In genomic region chr18:9915291-9916066, GRCh38 we compare ENCODE assay signal across 8 cellular contexts. TPM values are rescaled to one million over a fixed set of nuclear protein-coding genes. Genes with fewer than 3 reads are reported as not detected.
DNase-seq lines count a peak whose midpoint lies in the region; ATAC-seq and TF ChIP-seq lines count a peak whose summit lies in the region.

No MANE protein-coding gene starts in this region.

- DNase-seq in cardiac muscle cell (ENCODE audit: low read depth in 1 of 2, low spot score in 1 of 2) (no peak), left cardiac atrium (no peak), body of pancreas (no peak), lung (ENCODE audit: low spot score) (no peak), upper lobe of left lung (no peak), NCI-H345 treated with DMSO at 0.1 percent for 48 hours (lab: John Stamatoyannopoulos, UW; ENCODE audit: unreplicated experiment) (no peak), left colon (no peak)

- no peak for ATAC-seq in left cardiac atrium
- ATAC-seq in body of pancreas: no peak
- no peak for ATAC-seq in lung (ENCODE audit: insufficient read depth, low FRiP score)
- ATAC-seq in upper lobe of left lung (ENCODE audit: low FRiP score in 2 of 2): no peak
- ATAC-seq in GM19455 (IDR thresholded peaks at IDR 0.05; ENCODE audit: unreplicated experiment): no peak
- no peak for ATAC-seq in left colon

- H3K27ac ChIP-seq in cardiac muscle cell (peak overlapping the region; percentile 95), body of pancreas (peak overlapping the region; percentile 98 to 100 (median 100)), lung (ENCODE audit: low read depth in 1 of 2, low read length in 1 of 2) (peak overlapping the region; percentile 96 to 99), upper lobe of left lung (peak overlapping the region; percentile 94 to 100 (median 100))

- TF ChIP-seq CTCF in cardiac muscle cell (IDR thresholded peaks at IDR 0.05; ENCODE audit: low read depth, low read length) (no peak), body of pancreas (IDR thresholded peaks at IDR 0.05) (no peak), lung (IDR thresholded peaks at IDR 0.05; ENCODE audit: control extremely low read depth, extremely low read depth) (no peak), upper lobe of left lung (IDR thresholded peaks at IDR 0.05) (no peak)

- WGBS in body of pancreas, 2 donors: 2 to 4% methylated on average over 5 of the region's 5 CpGs
- 5 to 8% methylated on average over 5 of the region's 5 CpGs for WGBS in lung, 2 donors
- WGBS in upper lobe of left lung, 2 donors: 6 to 9% methylated on average over 5 of the region's 5 CpGs

- intact Hi-C loops in left cardiac atrium (cut with DNase I) (loop anchor here in 1 of 2 donors (10.0 kb wide), 1 partner anchor 301 kb away; the partner anchor contains the start of gene PPP4R1), body of pancreas (cut with DNase I) (no loop called here), left colon (cut with DNase I, micrococcal nuclease) (no loop called here)

- TF ChIP-seq EP300 in upper lobe of left lung (IDR thresholded peaks at IDR 0.05): no peak

- TF ChIP-seq POLR2A in body of pancreas (IDR thresholded peaks at IDR 0.05) (no peak), upper lobe of left lung (IDR thresholded peaks at IDR 0.05) (no peak)

- H3K9me3 ChIP-seq in cardiac muscle cell (ENCODE audit: low read depth) (no peaks in the 10 kb centered on the region), body of pancreas (no peaks in the 10 kb centered on the region), lung (ENCODE audit: control insufficient read depth in 2 of 2, insufficient read depth in 1 of 2, low read length in 1 of 2) (no peaks in the 10 kb centered on the region), upper lobe of left lung (no peaks in the 10 kb centered on the region)

- peaks cover 28% of the 10 kb centered on the region for H3K4me1 ChIP-seq in cardiac muscle cell (ENCODE audit: low read depth)
- peaks cover 55% of the 10 kb centered on the region for H3K4me1 ChIP-seq in body of pancreas
- peaks cover 9 to 17% of the 10 kb centered on the region in 2 donors for H3K4me1 ChIP-seq in lung (ENCODE audit: control insufficient read depth in 2 of 2, insufficient read depth in 2 of 2, low read length in 2 of 2)
- peaks cover 42 to 59% (median 52%) of the 10 kb centered on the region in 4 donors for H3K4me1 ChIP-seq in upper lobe of left lung

- H3K4me3 ChIP-seq in cardiac muscle cell (peak overlapping the region; percentile 75), body of pancreas (peak overlapping the region; percentile 68 to 80), lung (peak overlapping the region; percentile 93), upper lobe of left lung (peak overlapping the region; percentile 73 to 96 (median 88))

- H3K27me3 ChIP-seq in cardiac muscle cell (no peaks in the 10 kb centered on the region), body of pancreas (no peaks in the 10 kb centered on the region), lung (ENCODE audit: control insufficient read depth, insufficient read depth) (no peaks in the 10 kb centered on the region), upper lobe of left lung (no peaks in the 10 kb centered on the region)

- H3K36me3 ChIP-seq in cardiac muscle cell (no peaks in the 10 kb centered on the region), body of pancreas (replicated peaks in 1 of 2; ENCODE audit: insufficient read depth in 1 of 2, low read depth in 2 of 2) (no peaks in the 10 kb centered on the region), lung (ENCODE audit: control insufficient read depth in 2 of 2, insufficient read depth in 2 of 2, low read length in 2 of 2) (no peaks in the 10 kb centered on the region), upper lobe of left lung (no peaks in the 10 kb centered on the region)

RNA-seq across cellular contexts. Expression of gene VAPA, which starts 1.7 kb away (rescaled TPM):
- total RNA-seq in cardiac muscle cell (137 and 138 TPM in 2 replicates), left cardiac atrium (100 to 1,000 TPM; 169 to 219 TPM), body of pancreas (100 to 1,000 TPM in 1 of 2 donors, 10 to 100 TPM in 1; 58.7 to 113 TPM), lung (100 to 1,000 TPM; 255 to 351 TPM), upper lobe of left lung (100 to 1,000 TPM; 233 to 566 (median 285) TPM), left colon (100 to 1,000 TPM; 242 to 274 TPM)
- polyA plus RNA-seq in cardiac muscle cell (215 and 260 TPM in 2 replicates), lung (100 to 1,000 TPM; 143 to 240 TPM)

RNA-seq across cellular contexts. Expression of gene TXNDC2, which starts 29.7 kb away (rescaled TPM):
- total RNA-seq in cardiac muscle cell (not detected in 2 replicates), left cardiac atrium (under 1 TPM in 1 of 2 donors, not detected in 1; 0.18 TPM), body of pancreas (not detected), lung (under 1 TPM in 1 of 2 donors, not detected in 1; 0.12 TPM), upper lobe of left lung (under 1 TPM in 3 of 6 donors, not detected in 3; 0.30 to 0.49 (median 0.33) TPM), left colon (not detected)
- polyA plus RNA-seq in cardiac muscle cell (not detected in 2 replicates), lung (under 1 TPM; 0.16 to 0.19 TPM)
